In genomic region chr22:26981520-26981919, GRCh38 we compare ENCODE assay signal across 16 cellular contexts.
DNase-seq lines count a peak whose midpoint lies in the region; ATAC-seq and TF ChIP-seq lines count a peak whose summit lies in the region.
"Had no signal": no experiment of that assay in that cellular context is flagged by ENCODE, and none has a peak within 500 bp of the region (broad histone marks: within the 10 kb centered on the region; RNA-seq: fewer than 3 reads in every experiment).

No MANE protein-coding gene starts in this region.

- no peak overlapping the region for H3K4me3 ChIP-seq in AG10803 (ENCODE audit: low read length)
- H3K4me3 ChIP-seq in muscle layer of colon (ENCODE audit: low read depth in 1 of 2, low read length in 2 of 2) = no peak overlapping the region
- peak overlapping the region in 1 of 2 donors; percentile 29 for H3K4me3 ChIP-seq in stomach smooth muscle (ENCODE audit: low read length in 2 of 2)

- peak overlapping the region in 4 of 5 experiments; percentile 11 to 77 (median 50) for H3K27ac Mint-ChIP-seq in brain
- H3K27ac Mint-ChIP-seq in glutamatergic neuron (ENCODE audit: unreplicated experiment) = no peak overlapping the region
- H3K27ac Mint-ChIP-seq: CD4-positive, alpha-beta T cell had no signal

- no peaks in the 10 kb centered on the region for H3K9me3 ChIP-seq in muscle layer of colon (ENCODE audit: low read length)
- no peaks in the 10 kb centered on the region for H3K9me3 ChIP-seq in stomach smooth muscle (ENCODE audit: control insufficient read depth in 2 of 2, low read length in 2 of 2)
- H3K9me3 ChIP-seq: Caco-2 had no signal

- H3K4me1 Mint-ChIP-seq in brain = peaks cover 14% of the 10 kb centered on the region
- peaks cover 15% of the 10 kb centered on the region for H3K4me1 Mint-ChIP-seq in glutamatergic neuron (ENCODE audit: low read depth, unreplicated experiment)

- H3K4me1 ChIP-seq in muscle layer of colon (ENCODE audit: insufficient read depth, low read length) (peaks cover 16% of the 10 kb centered on the region), stomach smooth muscle (ENCODE audit: control insufficient read depth, insufficient read depth, low read length) (peaks cover 19% of the 10 kb centered on the region)
- H3K4me1 ChIP-seq: Caco-2 had no signal

- H3K36me3 ChIP-seq in muscle layer of colon (ENCODE audit: insufficient read depth, low read length) (no peaks in the 10 kb centered on the region), stomach smooth muscle (ENCODE audit: control insufficient read depth in 2 of 2, insufficient read depth in 2 of 2, low read length in 2 of 2) (no peaks in the 10 kb centered on the region)

- H3K27me3 Mint-ChIP-seq in brain = peaks cover 20% of the 10 kb centered on the region
- H3K27me3 Mint-ChIP-seq in glutamatergic neuron (ENCODE audit: unreplicated experiment) = peaks cover 5% of the 10 kb centered on the region

- H3K27ac ChIP-seq in muscle layer of colon (ENCODE audit: low read depth, low read length) (peak overlapping the region; percentile 73), stomach smooth muscle (ENCODE audit: low read length) (peak overlapping the region; percentile 69)
- H3K27ac ChIP-seq: KMS-11 had no signal

- peak; percentile 6 for DNase-seq in AG10803 (ENCODE audit: low read depth)
- no peak for DNase-seq in glutamatergic neuron
- DNase-seq: Caco-2; CD4-positive, alpha-beta T cell; GDM1; GOT3; NCI-H187; NK-92 treated with Interleukin-12 subunit alpha and Interleukin-12 subunit beta, amount 100 ng/mL, for 24 hours; Right ventricle myocardium superior had no signal

- H3K9me3 Mint-ChIP-seq in brain (peaks cover 0 to 5% (median 0%) of the 10 kb centered on the region in 5 experiments), glutamatergic neuron (ENCODE audit: unreplicated experiment) (peaks cover 2% of the 10 kb centered on the region)
- H3K9me3 Mint-ChIP-seq: CD4-positive, alpha-beta T cell had no signal

- no peak overlapping the region for H3K4me3 Mint-ChIP-seq in brain
- no peak overlapping the region for H3K4me3 Mint-ChIP-seq in glutamatergic neuron (ENCODE audit: unreplicated experiment)
- H3K4me3 Mint-ChIP-seq: CD4-positive, alpha-beta T cell had no signal

- H3K27me3 ChIP-seq in muscle layer of colon (ENCODE audit: control insufficient read depth in 1 of 2, insufficient read depth in 2 of 2, low read length in 2 of 2) (no peaks in the 10 kb centered on the region), stomach smooth muscle (ENCODE audit: control insufficient read depth in 1 of 2, insufficient read depth in 2 of 2, low read length in 2 of 2) (no peaks in the 10 kb centered on the region)

- TF ChIP-seq CTCF in AG10803 (conservative IDR thresholded peaks at IDR 0.05; ENCODE audit: low read length) (no peak), brain (conservative IDR thresholded peaks at IDR 0.05) (no peak), glutamatergic neuron (IDR thresholded peaks at IDR 0.05; ENCODE audit: partially characterized antibody, unreplicated experiment) (no peak)

- H3K9ac ChIP-seq in muscle layer of colon (ENCODE audit: low read length) (no peak overlapping the region), stomach smooth muscle (ENCODE audit: low read length in 2 of 2) (peak overlapping the region in 1 of 2 donors; percentile 24)
- H3K9ac ChIP-seq: KMS-11 had no signal

- ATAC-seq in HG02840 (IDR thresholded peaks at IDR 0.05; ENCODE audit: low FRiP score, unreplicated experiment) (no peak), HG02970 (IDR thresholded peaks at IDR 0.05; ENCODE audit: low FRiP score, unreplicated experiment) (no peak), GM21825 (IDR thresholded peaks at IDR 0.05; ENCODE audit: unreplicated experiment) (no peak)

- H3K36me3 Mint-ChIP-seq in brain (no peaks in the 10 kb centered on the region), glutamatergic neuron (ENCODE audit: unreplicated experiment) (no peaks in the 10 kb centered on the region)
